ENCODE assay signal across 10 cellular contexts in genomic region chr1:241697640-241698018, GRCh38. TPM values are rescaled to one million over a fixed set of nuclear protein-coding genes. Genes with fewer than 3 reads are reported as not detected.
"Had no signal": no experiment of that assay in that cellular context is flagged by ENCODE, and none has a peak within 500 bp of the region (broad histone marks: within the 10 kb centered on the region; RNA-seq: fewer than 3 reads in every experiment).

No MANE protein-coding gene starts in this region.

- H3K4me1 Mint-ChIP-seq: IgD-negative memory B cell had no signal

- FAIRE-seq: HepG2, HTR-8/SVneo had no signal

- H3K4me3 Mint-ChIP-seq: IgD-negative memory B cell had no signal

- H3K27ac ChIP-seq: HL-60, KMS-11 had no signal

- H3K4me2 ChIP-seq: KMS-11 had no signal

- DNase-seq: IMR-90, KBM-7, KG1 had no signal

- H3K9me3 Mint-ChIP-seq: IgD-negative memory B cell had no signal

- ATAC-seq: HepG2 had no signal

- H3K27me3 Mint-ChIP-seq: IgD-negative memory B cell had no signal

- H3K9ac ChIP-seq: KMS-11 had no signal

- H3K36me3 Mint-ChIP-seq: IgD-negative memory B cell had no signal

- H3K27ac Mint-ChIP-seq: IgD-negative memory B cell had no signal

RNA-seq across cellular contexts. Expression of gene WDR64, which starts 45.5 kb away (rescaled TPM):
- total RNA-seq: HepG2, HT-29, HT1080, IMR-90 had no signal
- polyA plus RNA-seq: HepG2, IMR-90 had no signal
